ENCODE assay signal across 8 cellular contexts in the genomic region with DNA sequence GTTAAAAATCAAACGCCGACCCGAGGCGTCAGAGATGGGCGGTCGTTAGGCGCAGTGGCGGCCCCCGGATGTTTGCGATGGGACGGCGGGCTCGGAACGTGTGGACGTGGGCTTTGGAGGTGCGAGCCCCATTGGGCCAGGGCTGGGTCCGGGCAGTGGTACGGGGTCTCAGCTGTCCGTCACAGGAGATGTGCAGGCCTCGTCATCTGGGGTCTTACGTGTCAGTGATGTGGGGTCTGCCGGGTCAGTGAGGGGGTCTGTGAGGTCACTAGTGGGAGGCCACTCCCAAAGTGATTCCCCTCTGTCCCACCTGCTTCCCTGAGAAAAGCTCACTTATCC.
A peak's percentile ranks its signal among the peaks of the same experiment; 100 is the strongest.
DNase-seq lines count a peak whose midpoint lies in the region; ATAC-seq and TF ChIP-seq lines count a peak whose summit lies in the region.

No MANE protein-coding gene starts in this region.

- no peaks in the 10 kb centered on the region for H3K4me1 Mint-ChIP-seq in nephron

- H4K20me1 ChIP-seq in BLaER1 treated with 17β-estradiol and CSF1 and Interleukin-3, amounts not matched to agents 10 nM and 100 nM: no peaks in the 10 kb centered on the region

- peaks cover 66 to 94% (median 81%) of the 10 kb centered on the region in 11 experiments for H3K9me3 ChIP-seq in BLaER1 treated with 17β-estradiol and CSF1 and Interleukin-3, amounts not matched to agents 10 nM and 100 nM (replicated peaks in 1 of 11)
- peaks cover 4% of the 10 kb centered on the region for H3K9me3 ChIP-seq in effector memory CD4-positive, alpha-beta T cell (ENCODE audit: control insufficient read depth, low read length)

- peaks cover 52% of the 10 kb centered on the region for H3K9me3 Mint-ChIP-seq in nephron

- H3K27ac Mint-ChIP-seq in nephron: peak overlapping the region in 2 of 3 experiments; percentile 66 to 72

- no peak for TF ChIP-seq RAD21 in Ishikawa (IDR thresholded peaks at IDR 0.05; ENCODE audit: low read depth)

- H3K27me3 Mint-ChIP-seq in nephron (ENCODE audit: low read depth): peaks cover 4% of the 10 kb centered on the region

- TF ChIP-seq EP300 in Ishikawa (IDR thresholded peaks at IDR 0.05; ENCODE audit: borderline replicate concordance): no peak; the same call in 1 of the 2 replicates

- peak overlapping the region; percentile 66 to 79 (median 74) for H3K4me3 ChIP-seq in BLaER1 treated with 17β-estradiol and CSF1 and Interleukin-3, amounts not matched to agents 10 nM and 100 nM
- H3K4me3 ChIP-seq in effector memory CD4-positive, alpha-beta T cell (ENCODE audit: insufficient read depth, low read depth, low read length, poor library complexity, severe bottlenecking): peak overlapping the region; percentile 82

- peak overlapping the region; percentile 75 to 86 (median 83) for H3K9ac ChIP-seq in BLaER1 treated with 17β-estradiol and CSF1 and Interleukin-3, amounts not matched to agents 10 nM and 100 nM

- H3K4me2 ChIP-seq in BLaER1 treated with 17β-estradiol and CSF1 and Interleukin-3, amounts not matched to agents 10 nM and 100 nM: peak overlapping the region; percentile 82 to 96 (median 92)

- peak overlapping the region; percentile 80 to 99 (median 94) for H3K4me3 Mint-ChIP-seq in nephron

- H3K27ac ChIP-seq in BLaER1 treated with 17β-estradiol and CSF1 and Interleukin-3, amounts not matched to agents 10 nM and 100 nM: peak overlapping the region; percentile 64 to 86 (median 74); a peak in 21 of 22 replicates
- H3K27ac ChIP-seq in effector memory CD4-positive, alpha-beta T cell (ENCODE audit: insufficient read depth, low read length, poor library complexity, severe bottlenecking): peak overlapping the region; percentile 89

- peaks cover 4 to 19% (median 12%) of the 10 kb centered on the region in 11 experiments; a peak in 16 of 22 replicates for H3K36me3 ChIP-seq in BLaER1 treated with 17β-estradiol and CSF1 and Interleukin-3, amounts not matched to agents 10 nM and 100 nM
- H3K36me3 ChIP-seq in effector memory CD4-positive, alpha-beta T cell (ENCODE audit: control insufficient read depth, insufficient read depth, low read length): no peaks in the 10 kb centered on the region

- peaks cover 0 to 16% (median 3%) of the 10 kb centered on the region in 11 experiments; a peak in 4 of 22 replicates for H3K27me3 ChIP-seq in BLaER1 treated with 17β-estradiol and CSF1 and Interleukin-3, amounts not matched to agents 10 nM and 100 nM
- H3K27me3 ChIP-seq in effector memory CD4-positive, alpha-beta T cell (replicated peaks; ENCODE audit: control insufficient read depth, insufficient read depth, low read length, poor library complexity, severe bottlenecking): no peaks in the 10 kb centered on the region

- DNase-seq in effector memory CD4-positive, alpha-beta T cell: no peak
- no peak for DNase-seq in NCI-H2081 (lab: John Stamatoyannopoulos, UW)
- no peak for DNase-seq in MV-4-11 (lab: John Stamatoyannopoulos, UW)
- no peak for DNase-seq in NCI-H1694 (lab: John Stamatoyannopoulos, UW)

- peaks cover 5 to 23% (median 12%) of the 10 kb centered on the region in 10 experiments; a peak in 17 of 20 replicates for H3K4me1 ChIP-seq in BLaER1 treated with 17β-estradiol and CSF1 and Interleukin-3, amounts not matched to agents 10 nM and 100 nM
- peaks cover 10% of the 10 kb centered on the region for H3K4me1 ChIP-seq in effector memory CD4-positive, alpha-beta T cell (ENCODE audit: control insufficient read depth, insufficient read depth, low read length, poor library complexity, severe bottlenecking)

- H3K36me3 Mint-ChIP-seq in nephron (ENCODE audit: low read depth): peaks cover 37% of the 10 kb centered on the region

- TF ChIP-seq CTCF in nephron (IDR thresholded peaks at IDR 0.05; ENCODE audit: unreplicated experiment in 3 of 3): no peak

- ATAC-seq in GM21737 (IDR thresholded peaks at IDR 0.05; ENCODE audit: unreplicated experiment): no peak

TF ChIP-seq in Ishikawa, 13 proteins besides CTCF, POLR2A, EP300 and RAD21:
- TF ChIP-seq ZBTB7A (IDR thresholded peaks at IDR 0.05; ENCODE audit: low read depth): no peak
- TF ChIP-seq, protein P1, sequence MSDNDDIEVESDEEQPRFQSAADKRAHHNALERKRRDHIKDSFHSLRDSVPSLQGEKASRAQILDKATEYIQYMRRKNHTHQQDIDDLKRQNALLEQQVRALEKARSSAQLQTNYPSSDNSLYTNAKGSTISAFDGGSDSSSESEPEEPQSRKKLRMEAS (IDR thresholded peaks at IDR 0.05): 0 out of 2 replicates have a peak, but pooled peaks have one; percentile 4
- TF ChIP-seq, protein P2, sequence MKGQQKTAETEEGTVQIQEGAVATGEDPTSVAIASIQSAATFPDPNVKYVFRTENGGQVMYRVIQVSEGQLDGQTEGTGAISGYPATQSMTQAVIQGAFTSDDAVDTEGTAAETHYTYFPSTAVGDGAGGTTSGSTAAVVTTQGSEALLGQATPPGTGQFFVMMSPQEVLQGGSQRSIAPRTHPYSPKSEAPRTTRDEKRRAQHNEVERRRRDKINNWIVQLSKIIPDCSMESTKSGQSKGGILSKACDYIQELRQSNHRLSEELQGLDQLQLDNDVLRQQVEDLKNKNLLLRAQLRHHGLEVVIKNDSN (IDR thresholded peaks at IDR 0.05): no peak
